In genomic region chr10:110400173-110400947, GRCh38 we compare ENCODE assay signal across 1 cellular context.
A peak's percentile ranks its signal among the peaks of the same experiment; 100 is the strongest.
TF ChIP-seq lines count a peak whose summit lies in the region.

No MANE protein-coding gene starts in this region.

TF ChIP-seq in HepG2, 621 proteins besides CTCF, POLR2A, EP300 and RAD21:
- no peak for TF ChIP-seq ZSCAN22 (CRISPR knock-in tag; IDR thresholded peaks at IDR 0.05)
- no peak; the same call in 1 of the 2 replicates for TF ChIP-seq ZBTB40 (IDR thresholded peaks at IDR 0.05)
- TF ChIP-seq ZBTB40 (CRISPR knock-in tag; IDR thresholded peaks at IDR 0.05): peak; percentile 47; the same call in 1 of the 2 replicates
